Comparison of ENCODE assay signal across 9 cellular contexts in genomic region chr9:124764774-124765438, GRCh38. TPM values are rescaled to one million over a fixed set of nuclear protein-coding genes. Genes with fewer than 3 reads are reported as not detected.
A peak's percentile ranks its signal among the peaks of the same experiment; 100 is the strongest.
DNase-seq lines count a peak whose midpoint lies in the region; FAIRE-seq and TF ChIP-seq lines count a peak whose summit lies in the region.
"Had no signal": no experiment of that assay in that cellular context is flagged by ENCODE, and none has a peak within 500 bp of the region (broad histone marks: within the 10 kb centered on the region; RNA-seq: fewer than 3 reads in every experiment).

No MANE protein-coding gene starts in this region.

- no peaks in the 10 kb centered on the region for H3K4me1 ChIP-seq in osteoblast (ENCODE audit: insufficient read depth, low read length)
- H3K4me1 ChIP-seq in ovary (ENCODE audit: insufficient read depth), result no peaks in the 10 kb centered on the region

- TF ChIP-seq EP300 in ovary (IDR thresholded peaks at IDR 0.05), result no peak

- WGBS in ovary, 3 donors, result 87 to 88% (median 88%) methylated on average over 6 of the region's 6 CpGs

- H3K36me3 ChIP-seq in osteoblast (ENCODE audit: insufficient read depth, low read length) (no peaks in the 10 kb centered on the region), ovary (no peaks in the 10 kb centered on the region)

- H3K4me2 ChIP-seq in osteoblast (ENCODE audit: insufficient read depth, low read length), result no peak overlapping the region

- intact Hi-C loops in ovary (cut with DNase I), result no loop called here

- H3K79me2 ChIP-seq in osteoblast (ENCODE audit: insufficient read depth, low read length), result no peaks in the 10 kb centered on the region

- in situ Hi-C loops in astrocyte of the spinal cord (cut with HindIII; ENCODE audit: low sequenced_read_pairs), result no loop called here

- H3K27me3 ChIP-seq in osteoblast (ENCODE audit: insufficient read depth, low read length) (peaks cover 94% of the 10 kb centered on the region), ovary (no peaks in the 10 kb centered on the region)

- H3K4me3 ChIP-seq in astrocyte of the spinal cord (ENCODE audit: low read depth, low read length), result no peak overlapping the region
- H3K4me3 ChIP-seq in osteoblast (ENCODE audit: insufficient read depth, low read length), result no peak overlapping the region
- no peak overlapping the region for H3K4me3 ChIP-seq in ovary

- peaks cover 10% of the 10 kb centered on the region for H4K20me1 ChIP-seq in osteoblast (ENCODE audit: insufficient read depth, low read length)

- peak; percentile 41 for TF ChIP-seq CTCF in astrocyte of the spinal cord (IDR thresholded peaks at IDR 0.05; ENCODE audit: low read depth, low read length)
- TF ChIP-seq CTCF in osteoblast (IDR thresholded peaks at IDR 0.05; ENCODE audit: extremely low read depth, low read depth, low read length), result peak; percentile 42
- no peak for TF ChIP-seq CTCF in ovary (IDR thresholded peaks at IDR 0.05)

- DNase-seq in GM12891 (ENCODE audit: insufficient read length, low spot score) (no peak), Kasumi-1 (lab: John Stamatoyannopoulos, UW) (peak; percentile 65 to 67), astrocyte of the spinal cord (ENCODE audit: low read depth, low spot score) (no peak), osteoblast (ENCODE audit: insufficient read length, low spot score, missing footprints) (peak; percentile 68), ovary (no peak)
- no peak for DNase-seq in activated effector memory CD4-positive, alpha-beta T cell treated with anti-CD3 and anti-CD28 coated beads, Interleukin-2, amount 50 U/mL, for 16 hours
- DNase-seq in stimulated activated CD4-positive, alpha-beta T cell treated with anti-CD3 and anti-CD28 coated beads, Interleukin-4, amount 100 ng/mL, for 4 hours, result no peak
- DNase-seq: activated T-cell treated with anti-CD3 and anti-CD28 coated beads, Interleukin-2, amount 50 U/mL, for 24 hours; naive thymus-derived CD8-positive, alpha-beta T cell had no signal

- H3K27ac ChIP-seq in osteoblast (ENCODE audit: low read depth, low read length) (no peak overlapping the region), ovary (no peak overlapping the region)

- FAIRE-seq in GM12891 (lab: Jason Lieb, UNC), result peak; percentile 64

- H2AFZ ChIP-seq in osteoblast (ENCODE audit: low read length), result no peak overlapping the region

- H3K9me3 ChIP-seq in osteoblast (ENCODE audit: low read depth, low read length), result no peaks in the 10 kb centered on the region
- no peaks in the 10 kb centered on the region for H3K9me3 ChIP-seq in ovary

- TF ChIP-seq POLR2A in GM12891 (IDR thresholded peaks at IDR 0.05; ENCODE audit: low read depth, low read length), result no peak
- TF ChIP-seq POLR2A in ovary (IDR thresholded peaks at IDR 0.05), result no peak

TF ChIP-seq in GM12891, 5 proteins besides CTCF, POLR2A, EP300 and RAD21:
- no peak for TF ChIP-seq PAX5 (IDR thresholded peaks at IDR 0.05; ENCODE audit: insufficient read depth, low read length, severe bottlenecking)
- no peak for TF ChIP-seq SPI1 (IDR thresholded peaks at IDR 0.05; ENCODE audit: low read depth, low read length)
- TF ChIP-seq POLR2AphosphoS5 (IDR thresholded peaks at IDR 0.05; ENCODE audit: low read depth, low read length), result no peak
- TF ChIP-seq POU2F2 (IDR thresholded peaks at IDR 0.05; ENCODE audit: low read depth, low read length), result no peak
- no peak for TF ChIP-seq TAF1 (IDR thresholded peaks at IDR 0.05; ENCODE audit: low read depth, low read length)
TF ChIP-seq in GM12891: peak in this region for 0.

RNA-seq across cellular contexts. Expression of gene NR6A1, which starts 6.2 kb away (rescaled TPM):
- 2.0 TPM for polyA plus RNA-seq in GM12891 (2012; ENCODE audit: low read depth, missing spikeins)
- total RNA-seq in osteoblast (0.36 and 0.88 TPM in 2 replicates), ovary (1 to 10 TPM in 3 of 7 donors, under 1 TPM in 4; 0.57 to 1.7 (median 1.00) TPM)
- 1 to 10 TPM in 1 of 2 donors, under 1 TPM in 1; 0.29 to 1.5 TPM for polyA plus RNA-seq in ovary
- polyA plus RNA-seq: naive thymus-derived CD8-positive, alpha-beta T cell had no signal

RNA-seq across cellular contexts. Expression of gene OLFML2A, which starts 12.0 kb away (rescaled TPM):
- 0.27 TPM for polyA plus RNA-seq in GM12891 (2012; ENCODE audit: low read depth, missing spikeins)
- total RNA-seq in osteoblast (27.1 and 29.7 TPM in 2 replicates), ovary (10 to 100 TPM; 14.7 to 63.4 (median 52.8) TPM)
- 10 to 100 TPM; 25.2 to 27.2 TPM for polyA plus RNA-seq in ovary
- polyA plus RNA-seq: naive thymus-derived CD8-positive, alpha-beta T cell had no signal

Comparison
In these comparisons a context has a peak if more than half of its experiments do, and no peak if none do; other contexts are left out.
1. DNase-seq: peak in Kasumi-1 (2 of 2) and osteoblast (single experiment); none in GM12891 (single experiment), astrocyte of the spinal cord (single experiment), activated effector memory CD4-positive, alpha-beta T cell treated with anti-CD3 and anti-CD28 coated beads, Interleukin-2, amount 50 U/mL, for 16 hours (single experiment), stimulated activated CD4-positive, alpha-beta T cell treated with anti-CD3 and anti-CD28 coated beads, Interleukin-4, amount 100 ng/mL, for 4 hours (0 of 2) and ovary (0 of 5).
2. CTCF ChIP-seq: peak in astrocyte of the spinal cord (single experiment) and osteoblast (single experiment); none in ovary (0 of 3).